Comparison of ENCODE assay signal across 23 cellular contexts in genomic region chr9:86636614-86637013, GRCh38.
DNase-seq lines count a peak whose midpoint lies in the region; ATAC-seq and TF ChIP-seq lines count a peak whose summit lies in the region.
"Had no signal": no experiment of that assay in that cellular context is flagged by ENCODE, and none has a peak within 500 bp of the region (broad histone marks: within the 10 kb centered on the region; RNA-seq: fewer than 3 reads in every experiment).

No MANE protein-coding gene starts in this region.

- no peaks in the 10 kb centered on the region for H3K9me2 ChIP-seq in PC-3 (replicated peaks; ENCODE audit: low read length)

- no peaks in the 10 kb centered on the region for H3K79me1 ChIP-seq in neuronal stem cell (ENCODE audit: low read depth, low read length)

- POLR2A ChIA-PET in PC-3 (lab: Charles Lee; ENCODE audit: unreplicated experiment): no interaction called here

- H3K4me1 ChIP-seq in right cardiac atrium (ENCODE audit: control insufficient read depth, insufficient read depth, low read length): no peaks in the 10 kb centered on the region
- H3K4me1 ChIP-seq in iPS-15b (ENCODE audit: control insufficient read depth, insufficient read depth, low read length): no peaks in the 10 kb centered on the region
- H3K4me1 ChIP-seq in neuronal stem cell (ENCODE audit: control insufficient read depth in 2 of 2, insufficient read depth in 1 of 2, low read depth in 1 of 2, low read length in 2 of 2): peaks cover 2 to 13% of the 10 kb centered on the region in 2 donors
- H3K4me1 ChIP-seq in PC-3 (ENCODE audit: insufficient read depth, low read length): no peaks in the 10 kb centered on the region
- H3K4me1 ChIP-seq: BLaER1 treated with 17β-estradiol and CSF1 and Interleukin-3, amounts not matched to agents 10 nM and 100 nM; HAP-1 had no signal

- no peak overlapping the region for H3K23ac ChIP-seq in neuronal stem cell (ENCODE audit: low read depth, low read length, poor library complexity)

- H3K9ac ChIP-seq in iPS-15b (ENCODE audit: low read depth, low read length): peak overlapping the region; percentile 12
- no peak overlapping the region for H3K9ac ChIP-seq in neuronal stem cell (ENCODE audit: low read depth, low read length, poor library complexity)
- no peak overlapping the region for H3K9ac ChIP-seq in PC-3 (ENCODE audit: low read length)
- H3K9ac ChIP-seq: BLaER1 treated with 17β-estradiol and CSF1 and Interleukin-3, amounts not matched to agents 10 nM and 100 nM had no signal

- CTCF ChIA-PET in PC-3 (lab: Charles Lee): no interaction called here

- H3K4me2 ChIP-seq in neuronal stem cell (ENCODE audit: insufficient read depth, low read length, poor library complexity, severe bottlenecking) (no peak overlapping the region), PC-3 (ENCODE audit: low read length) (no peak overlapping the region)
- H3K4me2 ChIP-seq: BLaER1 treated with 17β-estradiol and CSF1 and Interleukin-3, amounts not matched to agents 10 nM and 100 nM; GM23338 had no signal

- no TSS peak for BruUV-seq in PC-3 (replicated peaks; lab: Mats Ljungman, UMichigan)

- ATAC-seq in right cardiac atrium (peak; percentile 29 to 56), PC-3 (no peak)
- ATAC-seq: HepG2, Panc1 had no signal

- intact Hi-C loops in right cardiac atrium (cut with DNase I): loop anchor here in 1 of 4 donors (10.0 kb wide), 1 partner anchor 308 kb away; the partner anchor contains the start of gene GAS1
- intact Hi-C loops in cardiac septum (cut with DNase I): no loop called here
- intact Hi-C loops in PC-3 (cut with micrococcal nuclease): no loop called here
- intact Hi-C loops in dorsolateral prefrontal cortex (cut with DNase I): loop anchor here in 1 of 2 donors (10.0 kb wide), 1 partner anchor 688 kb away; no protein-coding TSS in a partner anchor

- H3K36me3 ChIP-seq in iPS-15b (ENCODE audit: control insufficient read depth, insufficient read depth, low read length): no peaks in the 10 kb centered on the region
- H3K36me3 ChIP-seq in neuronal stem cell (replicated peaks in 1 of 2; ENCODE audit: control insufficient read depth in 2 of 2, insufficient read depth in 2 of 2, low read length in 2 of 2): no peaks in the 10 kb centered on the region
- no peaks in the 10 kb centered on the region for H3K36me3 ChIP-seq in PC-3 (ENCODE audit: low read depth, low read length)
- H3K36me3 ChIP-seq: BLaER1 treated with 17β-estradiol and CSF1 and Interleukin-3, amounts not matched to agents 10 nM and 100 nM; HAP-1; MG63 had no signal

- no peak overlapping the region for H4K91ac ChIP-seq in neuronal stem cell (ENCODE audit: low read depth, low read length, poor library complexity)

- H4K20me1 ChIP-seq in PC-3 (ENCODE audit: low read length): no peaks in the 10 kb centered on the region
- H4K20me1 ChIP-seq: BLaER1 treated with 17β-estradiol and CSF1 and Interleukin-3, amounts not matched to agents 10 nM and 100 nM had no signal

- H3K4me3 ChIP-seq in right cardiac atrium (ENCODE audit: low read length) (no peak overlapping the region), iPS-15b (ENCODE audit: low read depth, low read length) (no peak overlapping the region), neuronal stem cell (ENCODE audit: low read length in 2 of 2) (no peak overlapping the region), PC-3 (ENCODE audit: low read length) (no peak overlapping the region), dorsolateral prefrontal cortex (no peak overlapping the region)
- H3K4me3 ChIP-seq: BLaER1 treated with 17β-estradiol and CSF1 and Interleukin-3, amounts not matched to agents 10 nM and 100 nM; GM23338; HAP-1; MG63 had no signal

- no peak overlapping the region for H2BK15ac ChIP-seq in neuronal stem cell (ENCODE audit: low read length)

- H3K4ac ChIP-seq in neuronal stem cell (ENCODE audit: low read length): no peak overlapping the region

- H3K27ac ChIP-seq in right cardiac atrium (ENCODE audit: low read length): no peak overlapping the region
- H3K27ac ChIP-seq in neuronal stem cell (replicated peaks; ENCODE audit: low read length): no peak overlapping the region
- no peak overlapping the region for H3K27ac ChIP-seq in PC-3 (ENCODE audit: low read length)
- H3K27ac ChIP-seq in dorsolateral prefrontal cortex: no peak overlapping the region
- H3K27ac ChIP-seq: BLaER1 treated with 17β-estradiol and CSF1 and Interleukin-3, amounts not matched to agents 10 nM and 100 nM; RWPE1 had no signal

- H3K9me3 ChIP-seq in right cardiac atrium (ENCODE audit: control insufficient read depth, low read length) (no peaks in the 10 kb centered on the region), iPS-15b (ENCODE audit: control insufficient read depth, insufficient read depth, low read length) (no peaks in the 10 kb centered on the region), neuronal stem cell (replicated peaks in 1 of 2; ENCODE audit: control insufficient read depth in 2 of 2, insufficient read depth in 1 of 2, low read depth in 1 of 2, low read length in 2 of 2) (peaks cover 0 to 2% of the 10 kb centered on the region in 2 donors), PC-3 (ENCODE audit: low read length) (no peaks in the 10 kb centered on the region)
- H3K9me3 ChIP-seq: HAP-1, MG63 had no signal

- no peak overlapping the region for H2BK120ac ChIP-seq in neuronal stem cell (ENCODE audit: low read depth, low read length)

- DNase-seq in right cardiac atrium: no peak
- DNase-seq in cardiac septum (ENCODE audit: low spot score): no peak
- no peak for DNase-seq in neuronal stem cell (ENCODE audit: low spot score)
- DNase-seq in PC-3: no peak
- DNase-seq in dorsolateral prefrontal cortex: no peak
- DNase-seq in Kasumi-1 (lab: John Stamatoyannopoulos, UW): no peak
- DNase-seq: CD4-positive, alpha-beta T cell; DMS53; HFFc6; KBM-7; MG63; NCI-H1105 treated with DMSO at 0.1 percent for 48 hours; NCI-H146; NCI-H2029; NCI-H526 treated with DMSO at 0.1 percent for 48 hours; SHP77 treated with DMSO at 0.1 percent for 48 hours had no signal

- H2AFZ ChIP-seq in neuronal stem cell (ENCODE audit: low read length): no peak overlapping the region
- H2AFZ ChIP-seq in PC-3 (ENCODE audit: low read length): no peak overlapping the region

- H4K8ac ChIP-seq in neuronal stem cell (ENCODE audit: low read depth, low read length): no peak overlapping the region

- TF ChIP-seq CTCF in PC-3 (conservative IDR thresholded peaks at IDR 0.05; ENCODE audit: low read depth, low read length) (no peak), dorsolateral prefrontal cortex (IDR thresholded peaks at IDR 0.05 in 54 of 56, conservative IDR thresholded peaks at IDR 0.05 in 2 of 56; ENCODE audit: low read depth in 1 of 56, partially characterized antibody in 56 of 56) (no peak)

- H2AK5ac ChIP-seq in neuronal stem cell (ENCODE audit: low read depth, low read length): peak overlapping the region; percentile 30

- no peak overlapping the region for H2BK12ac ChIP-seq in neuronal stem cell (ENCODE audit: low read length)

- WGBS in right cardiac atrium: 45% methylated on average over 7 of the region's 7 CpGs
- WGBS in neuronal stem cell (ENCODE audit: extremely low coverage in 2 of 2, insufficient read length in 2 of 2, insufficient replicate concordance in 1 of 2), 2 donors: no CpG with 5 or more reads among the region's 7 CpGs

- no peaks in the 10 kb centered on the region for H3K79me2 ChIP-seq in PC-3 (ENCODE audit: low read length)

- H3F3A ChIP-seq in PC-3 (ENCODE audit: low read length, unreplicated experiment): no peaks in the 10 kb centered on the region

- H2BK5ac ChIP-seq in neuronal stem cell (ENCODE audit: low read length): no peak overlapping the region

- H3K14ac ChIP-seq in neuronal stem cell (ENCODE audit: low read length): no peak overlapping the region

- H3K18ac ChIP-seq in neuronal stem cell (ENCODE audit: low read length): no peak overlapping the region

- H3K27me3 ChIP-seq in right cardiac atrium (ENCODE audit: control insufficient read depth, insufficient read depth): no peaks in the 10 kb centered on the region
- H3K27me3 ChIP-seq in iPS-15b (ENCODE audit: control insufficient read depth, insufficient read depth, low read length): no peaks in the 10 kb centered on the region
- H3K27me3 ChIP-seq in neuronal stem cell (ENCODE audit: control insufficient read depth in 3 of 3, insufficient read depth in 3 of 3, low read depth in 1 of 3, low read length in 3 of 3): no peaks in the 10 kb centered on the region
- H3K27me3 ChIP-seq in PC-3 (ENCODE audit: low read length): peaks cover 7% of the 10 kb centered on the region; the same call in 1 of the 2 replicates
- H3K27me3 ChIP-seq in dorsolateral prefrontal cortex: peaks cover 0 to 11% (median 0%) of the 10 kb centered on the region in 45 donors
- H3K27me3 ChIP-seq: BLaER1 treated with 17β-estradiol and CSF1 and Interleukin-3, amounts not matched to agents 10 nM and 100 nM; MG63 had no signal
